1 cellular context compared by ENCODE assay signal in genomic region chr11:65954771-65955170, GRCh38.
TF ChIP-seq lines count a peak whose summit lies in the region.

No MANE protein-coding gene starts in this region.

TF ChIP-seq in GM23338, 12 proteins besides CTCF, POLR2A, EP300 and RAD21:
- TF ChIP-seq EZH2 (IDR thresholded peaks at IDR 0.05; ENCODE audit: low read depth, unreplicated experiment) = no peak
- no peak for TF ChIP-seq NANOG (IDR thresholded peaks at IDR 0.05; ENCODE audit: borderline replicate concordance)
- TF ChIP-seq CREB1 (CRISPR knock-in tag; IDR thresholded peaks at IDR 0.05; ENCODE audit: low read depth) = no peak
- TF ChIP-seq ZNF331 (CRISPR knock-in tag; IDR thresholded peaks at IDR 0.05; ENCODE audit: low read depth) = no peak
- no peak for TF ChIP-seq STAT1 (IDR thresholded peaks at IDR 0.05; ENCODE audit: unreplicated experiment)
- no peak for TF ChIP-seq POLR2AphosphoS5 (IDR thresholded peaks at IDR 0.05; ENCODE audit: low read depth)
- TF ChIP-seq JUNB (IDR thresholded peaks at IDR 0.05; ENCODE audit: unreplicated experiment) = no peak
- no peak for TF ChIP-seq ZNF114 (CRISPR knock-in tag; IDR thresholded peaks at IDR 0.05)
- TF ChIP-seq EZH2phosphoT487 (IDR thresholded peaks at IDR 0.05; ENCODE audit: unreplicated experiment) = no peak
- no peak for TF ChIP-seq ZNF462 (CRISPR knock-in tag; IDR thresholded peaks at IDR 0.05)
- TF ChIP-seq, protein P1, sequence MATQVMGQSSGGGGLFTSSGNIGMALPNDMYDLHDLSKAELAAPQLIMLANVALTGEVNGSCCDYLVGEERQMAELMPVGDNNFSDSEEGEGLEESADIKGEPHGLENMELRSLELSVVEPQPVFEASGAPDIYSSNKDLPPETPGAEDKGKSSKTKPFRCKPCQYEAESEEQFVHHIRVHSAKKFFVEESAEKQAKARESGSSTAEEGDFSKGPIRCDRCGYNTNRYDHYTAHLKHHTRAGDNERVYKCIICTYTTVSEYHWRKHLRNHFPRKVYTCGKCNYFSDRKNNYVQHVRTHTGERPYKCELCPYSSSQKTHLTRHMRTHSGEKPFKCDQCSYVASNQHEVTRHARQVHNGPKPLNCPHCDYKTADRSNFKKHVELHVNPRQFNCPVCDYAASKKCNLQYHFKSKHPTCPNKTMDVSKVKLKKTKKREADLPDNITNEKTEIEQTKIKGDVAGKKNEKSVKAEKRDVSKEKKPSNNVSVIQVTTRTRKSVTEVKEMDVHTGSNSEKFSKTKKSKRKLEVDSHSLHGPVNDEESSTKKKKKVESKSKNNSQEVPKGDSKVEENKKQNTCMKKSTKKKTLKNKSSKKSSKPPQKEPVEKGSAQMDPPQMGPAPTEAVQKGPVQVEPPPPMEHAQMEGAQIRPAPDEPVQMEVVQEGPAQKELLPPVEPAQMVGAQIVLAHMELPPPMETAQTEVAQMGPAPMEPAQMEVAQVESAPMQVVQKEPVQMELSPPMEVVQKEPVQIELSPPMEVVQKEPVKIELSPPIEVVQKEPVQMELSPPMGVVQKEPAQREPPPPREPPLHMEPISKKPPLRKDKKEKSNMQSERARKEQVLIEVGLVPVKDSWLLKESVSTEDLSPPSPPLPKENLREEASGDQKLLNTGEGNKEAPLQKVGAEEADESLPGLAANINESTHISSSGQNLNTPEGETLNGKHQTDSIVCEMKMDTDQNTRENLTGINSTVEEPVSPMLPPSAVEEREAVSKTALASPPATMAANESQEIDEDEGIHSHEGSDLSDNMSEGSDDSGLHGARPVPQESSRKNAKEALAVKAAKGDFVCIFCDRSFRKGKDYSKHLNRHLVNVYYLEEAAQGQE (IDR thresholded peaks at IDR 0.05; ENCODE audit: unreplicated experiment) = no peak
- TF ChIP-seq ETS1 (IDR thresholded peaks at IDR 0.05) = no peak
